In the genomic region with DNA sequence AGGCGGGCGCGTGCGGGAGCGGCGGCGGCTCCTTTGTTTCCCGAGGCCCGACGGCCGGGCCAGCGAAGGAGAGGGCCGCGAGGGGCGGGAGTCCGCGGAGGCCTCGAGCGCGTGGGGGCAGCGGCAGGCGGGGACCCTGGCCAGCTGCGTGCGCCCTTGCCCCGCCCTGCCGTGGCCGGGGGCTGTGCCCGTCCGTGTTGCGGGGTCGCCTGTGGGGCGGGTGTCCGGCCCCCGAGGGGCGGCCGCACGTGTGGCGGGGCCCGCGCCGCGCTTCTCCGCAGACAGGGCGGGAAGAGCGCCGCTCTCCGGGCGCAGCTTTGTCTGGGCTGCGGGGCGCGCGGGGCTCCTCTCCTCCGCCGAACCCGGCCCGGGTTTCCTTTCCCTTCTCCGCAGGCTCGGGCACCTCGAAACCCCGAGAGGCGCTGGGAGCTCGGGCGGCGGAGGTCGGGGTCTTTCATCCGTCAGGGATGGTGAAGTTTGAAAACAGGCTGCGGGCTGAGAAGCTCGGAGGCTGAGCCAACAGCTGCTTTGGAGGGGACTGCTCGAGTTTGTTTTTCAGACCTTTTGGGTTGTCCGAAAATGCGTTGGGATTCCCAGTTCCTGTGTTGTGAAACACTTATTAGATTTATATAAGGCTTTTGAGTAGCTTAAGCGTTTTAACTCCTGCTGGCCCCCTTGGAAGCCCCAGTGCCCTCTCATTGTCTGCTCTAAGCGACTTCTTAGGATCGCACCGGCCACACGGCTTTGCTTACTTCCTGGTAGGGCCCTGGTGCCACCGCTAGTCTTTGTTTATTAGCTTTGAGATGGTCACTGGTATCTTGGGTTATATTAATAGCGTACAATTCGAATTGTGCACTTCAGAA, we compare ENCODE assay signal across 8 cellular contexts. TPM values are rescaled to one million over a fixed set of nuclear protein-coding genes. Genes with fewer than 3 reads are reported as not detected.
A peak's percentile ranks its signal among the peaks of the same experiment; 100 is the strongest.
DNase-seq lines count a peak whose midpoint lies in the region; ATAC-seq and TF ChIP-seq lines count a peak whose summit lies in the region.

No MANE protein-coding gene starts in this region.

- in situ Hi-C loops in mammary epithelial cell (cut with MboI; ENCODE audit: low sequenced_read_pairs in 2 of 2), result no loop called here

- H2AFZ ChIP-seq in Loucy (ENCODE audit: low read length) (peak overlapping the region; percentile 86), mammary epithelial cell (ENCODE audit: low read depth, low read length) (peak overlapping the region; percentile 89)

- intact Hi-C loops in mammary epithelial cell (cut with micrococcal nuclease), result loop anchor here (1.0 to 10.0 kb wide), 5 partner anchors 9 to 590 kb away; a partner anchor contains a TSS

- H3K9me3 ChIP-seq in Loucy (ENCODE audit: insufficient read depth, low read depth, low read length) (no peaks in the 10 kb centered on the region), mammary epithelial cell (replicated peaks; ENCODE audit: insufficient read depth, low read length) (no peaks in the 10 kb centered on the region)

- dilution Hi-C loops in mammary epithelial cell (cut with HindIII; ENCODE audit: low sequenced_read_pairs), result no loop called here

- H3K4me1 ChIP-seq in Loucy (ENCODE audit: insufficient read depth, low read length, poor library complexity, severe bottlenecking), result peaks cover 44% of the 10 kb centered on the region
- peaks cover 54% of the 10 kb centered on the region for H3K4me1 ChIP-seq in mammary epithelial cell (ENCODE audit: insufficient read depth, low read length)

- no TSS peak for BruUV-seq in mammary epithelial cell (replicated peaks; lab: Mats Ljungman, UMichigan)

- DNase-seq in DMS53 treated with DMSO at 0.1 percent for 48 hours (lab: John Stamatoyannopoulos, UW; ENCODE audit: unreplicated experiment) (peak; percentile 12), T follicular helper cell (ENCODE audit: low read depth) (peak; percentile 16), mammary epithelial cell (peak; percentile 48), iPS-NIHi7 (ENCODE audit: extremely low spot score) (peak; percentile 31), skeletal muscle cell (ENCODE audit: low read depth) (no peak), epidermal melanocyte (ENCODE audit: insufficient read length, low spot score) (no peak)

- WGBS in mammary epithelial cell (ENCODE audit: low coverage, missing lambda C conversion rate), result 2% methylated on average over 17 of the region's 79 CpGs

- H3K36me3 ChIP-seq in Loucy (ENCODE audit: insufficient read depth, low read length), result no peaks in the 10 kb centered on the region
- H3K36me3 ChIP-seq in mammary epithelial cell (ENCODE audit: insufficient read depth, low read length), result no peaks in the 10 kb centered on the region

- CTCF ChIA-PET in mammary epithelial cell (lab: Charles Lee; ENCODE audit: low non-redundant PET), result interaction anchor here (0.7 kb wide), 1 partner anchor 355 kb away, joined by 3 read pairs; no protein-coding TSS in a partner anchor

- TF ChIP-seq CTCF in Loucy (conservative IDR thresholded peaks at IDR 0.05; ENCODE audit: low read length) (peak; percentile 45), mammary epithelial cell (conservative IDR thresholded peaks at IDR 0.05 in 1 of 2, IDR thresholded peaks at IDR 0.05 in 1 of 2; ENCODE audit: extremely low read depth in 1 of 2, insufficient read depth in 1 of 2, low read depth in 1 of 2, low read length in 2 of 2) (peak; percentile 16 to 33)

- no peaks in the 10 kb centered on the region for H3K9me2 ChIP-seq in Loucy (replicated peaks; ENCODE audit: low read depth, low read length)

- H3K79me2 ChIP-seq in Loucy (ENCODE audit: insufficient read depth, low read length) (peaks cover 54% of the 10 kb centered on the region), mammary epithelial cell (ENCODE audit: insufficient read depth, low read length) (peaks cover 57% of the 10 kb centered on the region)

- peaks cover 5% of the 10 kb centered on the region; the same call in 1 of the 2 replicates for H3F3A ChIP-seq in Loucy (ENCODE audit: low read depth)

- H3K9ac ChIP-seq in Loucy (ENCODE audit: low read depth, low read length, poor library complexity, severe bottlenecking), result peak overlapping the region; percentile 96
- H3K9ac ChIP-seq in mammary epithelial cell (ENCODE audit: insufficient read depth, low read length), result peak overlapping the region; percentile 84

- peak overlapping the region; percentile 81 for H3K27ac ChIP-seq in mammary epithelial cell (ENCODE audit: insufficient read depth, low read depth, low read length)

- H3K27me3 ChIP-seq in Loucy (ENCODE audit: insufficient read depth, low read length, poor library complexity, severe bottlenecking), result no peaks in the 10 kb centered on the region
- no peaks in the 10 kb centered on the region for H3K27me3 ChIP-seq in mammary epithelial cell (ENCODE audit: insufficient read depth, low read length)

- peaks cover 46% of the 10 kb centered on the region for H4K20me1 ChIP-seq in Loucy (ENCODE audit: insufficient read depth, low read length, poor library complexity, severe bottlenecking)
- peaks cover 2% of the 10 kb centered on the region for H4K20me1 ChIP-seq in mammary epithelial cell (ENCODE audit: insufficient read depth, low read length)

- peak; percentile 13 for ATAC-seq in GM21529 (IDR thresholded peaks at IDR 0.05; ENCODE audit: unreplicated experiment)

- H3K4me3 ChIP-seq in Loucy (ENCODE audit: low read length, poor library complexity, severe bottlenecking) (peak overlapping the region; percentile 75), mammary epithelial cell (replicated peaks in 1 of 3; ENCODE audit: insufficient read depth in 1 of 3, low read depth in 2 of 3, low read length in 3 of 3) (peak overlapping the region; percentile 69 to 95 (median 94)), skeletal muscle cell (ENCODE audit: low read depth, low read length) (peak overlapping the region; percentile 76)

- H3K4me2 ChIP-seq in Loucy (ENCODE audit: low read depth, low read length, poor library complexity, severe bottlenecking), result peak overlapping the region; percentile 84
- peak overlapping the region; percentile 91 for H3K4me2 ChIP-seq in mammary epithelial cell (ENCODE audit: insufficient read depth, low read depth, low read length)

RNA-seq across cellular contexts. Expression of a gene that starts 0.8 kb away (rescaled TPM):
- total RNA-seq in mammary epithelial cell, result 10 to 100 TPM; 26.3 to 30.6 TPM
- polyA plus RNA-seq in mammary epithelial cell, result 13.6 TPM
- polyA minus RNA-seq in mammary epithelial cell, result 50.9 TPM

Comparison
In these comparisons a context has a peak if more than half of its experiments do, and no peak if none do; other contexts are left out.
1. DNase-seq: peak in DMS53 treated with DMSO at 0.1 percent for 48 hours (single experiment), T follicular helper cell (single experiment), mammary epithelial cell (single experiment) and iPS-NIHi7 (single experiment); none in skeletal muscle cell (single experiment) and epidermal melanocyte (single experiment).
2. Peak in every context shown above with its lines, with median percentiles within 50 percentile points of each other: H3K4me3 ChIP-seq.